Comparison of ENCODE assay signal across 30 cellular contexts in the genomic region with DNA sequence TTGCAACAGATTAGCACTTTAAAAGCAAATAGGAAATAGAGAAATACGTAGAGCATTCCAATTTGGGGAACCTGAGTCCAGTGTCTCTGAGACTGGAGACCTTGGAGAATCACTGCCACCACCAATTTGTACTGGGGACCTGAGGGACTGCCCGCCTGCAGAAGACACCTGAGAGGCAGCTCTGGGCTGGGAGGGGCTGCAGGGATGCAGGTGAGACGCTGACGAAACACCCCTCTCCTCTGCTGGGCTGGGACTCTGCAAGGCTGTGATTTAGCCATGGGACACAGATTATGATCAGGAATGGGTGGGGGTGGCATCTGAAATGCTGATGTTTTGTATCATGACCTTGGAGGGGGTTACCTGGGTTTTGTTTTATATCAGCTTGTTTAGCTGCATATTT. TPM values are rescaled to one million over a fixed set of nuclear protein-coding genes. Genes with fewer than 3 reads are reported as not detected.
DNase-seq lines count a peak whose midpoint lies in the region; ATAC-seq, FAIRE-seq and TF ChIP-seq lines count a peak whose summit lies in the region.
"Had no signal": no experiment of that assay in that cellular context is flagged by ENCODE, and none has a peak within 500 bp of the region (broad histone marks: within the 10 kb centered on the region; RNA-seq: fewer than 3 reads in every experiment).

No MANE protein-coding gene starts in this region.

- H3K4me1 Mint-ChIP-seq in stimulated activated effector memory CD8-positive, alpha-beta T cell treated with anti-CD3 and anti-CD28 coated beads, Interleukin-12 subunit alpha, Interleukin-12 subunit beta, amount 100 ng/mL, for 72 hours, result peaks cover 13% of the 10 kb centered on the region

- H3K4me1 ChIP-seq in BE2C, result no peaks in the 10 kb centered on the region
- peaks cover 20% of the 10 kb centered on the region for H3K4me1 ChIP-seq in OCI-LY3 (ENCODE audit: low read length)
- peaks cover 32 to 34% of the 10 kb centered on the region in 2 donors for H3K4me1 ChIP-seq in gastrocnemius medialis

- ATAC-seq in gastrocnemius medialis, result no peak
- no peak for ATAC-seq in GM18861 (IDR thresholded peaks at IDR 0.05; ENCODE audit: unreplicated experiment)
- no peak for ATAC-seq in stimulated activated effector memory CD8-positive, alpha-beta T cell treated with anti-CD3 and anti-CD28 coated beads, Interleukin-12 subunit alpha, Interleukin-12 subunit beta, amount 100 ng/mL, for 72 hours
- ATAC-seq: activated CD8-positive, alpha-beta T cell treated with anti-CD3 and anti-CD28 coated beads, Interleukin-2, amount 10 ng/mL, durations not matched to agents 7 days and 5 days had no signal

- H3K4me2 ChIP-seq in OCI-LY3 (ENCODE audit: low read length), result peak overlapping the region; percentile 84; the same call in 1 of the 2 replicates

- H4K20me1 ChIP-seq in OCI-LY3 (ENCODE audit: insufficient read depth, low read length), result no peaks in the 10 kb centered on the region

- H3K36me3 ChIP-seq in BE2C (no peaks in the 10 kb centered on the region), OCI-LY3 (replicated peaks; ENCODE audit: low read depth, low read length) (no peaks in the 10 kb centered on the region), gastrocnemius medialis (no peaks in the 10 kb centered on the region)
- H3K36me3 ChIP-seq: adrenal gland, neutrophil had no signal

- no peaks in the 10 kb centered on the region for H3K9me3 ChIP-seq in BE2C
- H3K9me3 ChIP-seq in OCI-LY3 (ENCODE audit: insufficient read depth, low read length), result no peaks in the 10 kb centered on the region; the same call in 1 of the 2 replicates
- no peaks in the 10 kb centered on the region for H3K9me3 ChIP-seq in gastrocnemius medialis
- H3K9me3 ChIP-seq: adrenal gland, neutrophil, SK-N-SH had no signal

- DNase-seq in BE2C, result peak; percentile 0
- peak; percentile 52 for DNase-seq in islet precursor cell
- no peak for DNase-seq in gastrocnemius medialis
- no peak for DNase-seq in H54 (ENCODE audit: insufficient read length, low spot score)
- DNase-seq in NCI-H345 (lab: John Stamatoyannopoulos, UW), result no peak
- no peak for DNase-seq in stimulated activated effector memory CD8-positive, alpha-beta T cell treated with anti-CD3 and anti-CD28 coated beads, Interleukin-12 subunit alpha, Interleukin-12 subunit beta, amount 100 ng/mL, for 72 hours (ENCODE audit: low spot score in 2 of 2)
- DNase-seq: activated CD8-positive, alpha-beta T cell treated with anti-CD3 and anti-CD28 coated beads, Interleukin-2, amount 10 ng/mL, durations not matched to agents 7 days and 5 days; activated naive CD4-positive, alpha-beta T cell treated with Interleukin-2 at 50 U/mL for 16 hours; activated T-cell treated with anti-CD3 and anti-CD28 coated beads, Interleukin-2, amount 50 U/mL, for 48 hours; DND-41; effector CD8-positive, alpha-beta T cell; H7; naive B cell; NCI-H1092; NCI-H187 treated with DMSO at 0.1 percent for 48 hours; NCI-H2227 treated with DMSO at 0.1 percent for 48 hours; NCI-H748 treated with DMSO at 0.1 percent for 48 hours; SK-N-SH; stimulated activated CD4-positive, alpha-beta T cell treated with anti-CD3 and anti-CD28 coated beads, Interleukin-2, amount 100 ng/mL, for 24 hours had no signal

- no peak overlapping the region for H3K27ac ChIP-seq in OCI-LY3 (ENCODE audit: low read length)
- H3K27ac ChIP-seq in gastrocnemius medialis, result peak overlapping the region; percentile 58 to 78 (median 74)
- H3K27ac ChIP-seq: neutrophil had no signal

- no peak overlapping the region for H3K27ac Mint-ChIP-seq in stimulated activated effector memory CD8-positive, alpha-beta T cell treated with anti-CD3 and anti-CD28 coated beads, Interleukin-12 subunit alpha, Interleukin-12 subunit beta, amount 100 ng/mL, for 72 hours
- H3K27ac Mint-ChIP-seq: activated CD8-positive, alpha-beta T cell treated with anti-CD3 and anti-CD28 coated beads, Interleukin-2, amount 10 ng/mL, durations not matched to agents 7 days and 5 days; T-helper 1 cell treated with Interleukin-12 subunit alpha and Interleukin-12 subunit beta and Interleukin-4 antibody, amounts not matched to agents 30 μg/mL and 1 μg/mL, for 36 hours had no signal

- intact Hi-C loops in gastrocnemius medialis (cut with DNase I; ENCODE audit: low total_unique reads), result no loop called here

- H3K9ac ChIP-seq in OCI-LY3 (ENCODE audit: low read length), result no peak overlapping the region
- H3K9ac ChIP-seq: SK-N-SH had no signal

- H3K27me3 ChIP-seq in BE2C, result no peaks in the 10 kb centered on the region
- H3K27me3 ChIP-seq in OCI-LY3 (ENCODE audit: low read depth, low read length), result peaks cover 17% of the 10 kb centered on the region
- H3K27me3 ChIP-seq in gastrocnemius medialis, result no peaks in the 10 kb centered on the region
- H3K27me3 ChIP-seq: adrenal gland had no signal

- in situ Hi-C loops in gastrocnemius medialis (cut with MboI; ENCODE audit: low sequenced_read_pairs in 4 of 4), result loop anchor here (5.0 to 25.0 kb wide), 10 partner anchors 63 to 1362 kb away; a partner anchor contains a TSS

- H2AFZ ChIP-seq in OCI-LY3 (ENCODE audit: low read depth, low read length), result no peak overlapping the region

- no peak overlapping the region for H3K4me3 Mint-ChIP-seq in stimulated activated effector memory CD8-positive, alpha-beta T cell treated with anti-CD3 and anti-CD28 coated beads, Interleukin-12 subunit alpha, Interleukin-12 subunit beta, amount 100 ng/mL, for 72 hours
- H3K4me3 Mint-ChIP-seq: activated CD8-positive, alpha-beta T cell treated with anti-CD3 and anti-CD28 coated beads, Interleukin-2, amount 10 ng/mL, durations not matched to agents 7 days and 5 days; naive B cell; T-helper 1 cell treated with Interleukin-12 subunit alpha and Interleukin-12 subunit beta and Interleukin-4 antibody, amounts not matched to agents 30 μg/mL and 1 μg/mL, for 36 hours had no signal

- TF ChIP-seq CTCF in BE2C (IDR thresholded peaks at IDR 0.05; ENCODE audit: low read depth, low read length) (no peak), OCI-LY3 (IDR thresholded peaks at IDR 0.05; ENCODE audit: low read depth, low read length) (no peak), gastrocnemius medialis (IDR thresholded peaks at IDR 0.05 in 4 of 5, conservative IDR thresholded peaks at IDR 0.05 in 1 of 5) (no peak)

- H3K36me3 Mint-ChIP-seq in stimulated activated effector memory CD8-positive, alpha-beta T cell treated with anti-CD3 and anti-CD28 coated beads, Interleukin-12 subunit alpha, Interleukin-12 subunit beta, amount 100 ng/mL, for 72 hours, result peaks cover 15% of the 10 kb centered on the region

- H3K9me3 Mint-ChIP-seq in stimulated activated effector memory CD8-positive, alpha-beta T cell treated with anti-CD3 and anti-CD28 coated beads, Interleukin-12 subunit alpha, Interleukin-12 subunit beta, amount 100 ng/mL, for 72 hours, result no peaks in the 10 kb centered on the region
- H3K9me3 Mint-ChIP-seq: T-helper 1 cell treated with Interleukin-12 subunit alpha and Interleukin-12 subunit beta and Interleukin-4 antibody, amounts not matched to agents 30 μg/mL and 1 μg/mL, for 36 hours had no signal

- no peaks in the 10 kb centered on the region for H3K79me2 ChIP-seq in OCI-LY3 (ENCODE audit: low read length)

- no peak for FAIRE-seq in H54 (lab: Jason Lieb, UNC)
- FAIRE-seq: TTC549, urothelium cell line had no signal

- TF ChIP-seq POLR2A in gastrocnemius medialis (IDR thresholded peaks at IDR 0.05), result no peak
- no peak for TF ChIP-seq POLR2A in H54 (IDR thresholded peaks at IDR 0.05; ENCODE audit: low read depth, low read length)

- H3K4me3 ChIP-seq in BE2C (ENCODE audit: low read depth, low read length) (no peak overlapping the region), OCI-LY3 (ENCODE audit: low read length) (no peak overlapping the region), gastrocnemius medialis (no peak overlapping the region)
- H3K4me3 ChIP-seq: adrenal gland had no signal

RNA-seq across cellular contexts. Expression of a gene that starts 7.0 kb away (rescaled TPM):
- 120 TPM for polyA plus RNA-seq in BE2C (2012; ENCODE audit: insufficient read depth, insufficient read length, low read depth)
- total RNA-seq in gastrocnemius medialis, result 100 to 1,000 TPM in 1 of 4 donors, 10 to 100 TPM in 3; 24.2 to 108 (median 29.3) TPM

RNA-seq across cellular contexts. Expression of a gene that starts 50.5 kb away (rescaled TPM):
- polyA plus RNA-seq in BE2C (2012; ENCODE audit: insufficient read depth, insufficient read length, low read depth), result not detected
- 1 to 10 TPM in 2 of 4 donors, under 1 TPM in 1, not detected in 1; 0.91 to 1.9 (median 1.0) TPM for total RNA-seq in gastrocnemius medialis
- total RNA-seq: Calu3, epithelial cell of proximal tubule, fibroblast of villous mesenchyme, H7, IMR-90 had no signal
- polyA plus RNA-seq: IMR-90 had no signal

RNA-seq across cellular contexts. Expression of a gene that starts 58.4 kb away (rescaled TPM):
- not detected for polyA plus RNA-seq in BE2C (2012; ENCODE audit: insufficient read depth, insufficient read length, low read depth)
- 10 to 100 TPM; 11.4 to 84.6 (median 11.8) TPM for total RNA-seq in gastrocnemius medialis
- total RNA-seq: H7 had no signal

Comparison
In these comparisons a context has a peak if more than half of its experiments do, and no peak if none do; other contexts are left out.
1. DNase-seq: peak in BE2C (single experiment) and islet precursor cell (single experiment); none in gastrocnemius medialis (0 of 2), H54 (single experiment), NCI-H345 (single experiment) and stimulated activated effector memory CD8-positive, alpha-beta T cell treated with anti-CD3 and anti-CD28 coated beads, Interleukin-12 subunit alpha, Interleukin-12 subunit beta, amount 100 ng/mL, for 72 hours (0 of 2).